In the genomic region with DNA sequence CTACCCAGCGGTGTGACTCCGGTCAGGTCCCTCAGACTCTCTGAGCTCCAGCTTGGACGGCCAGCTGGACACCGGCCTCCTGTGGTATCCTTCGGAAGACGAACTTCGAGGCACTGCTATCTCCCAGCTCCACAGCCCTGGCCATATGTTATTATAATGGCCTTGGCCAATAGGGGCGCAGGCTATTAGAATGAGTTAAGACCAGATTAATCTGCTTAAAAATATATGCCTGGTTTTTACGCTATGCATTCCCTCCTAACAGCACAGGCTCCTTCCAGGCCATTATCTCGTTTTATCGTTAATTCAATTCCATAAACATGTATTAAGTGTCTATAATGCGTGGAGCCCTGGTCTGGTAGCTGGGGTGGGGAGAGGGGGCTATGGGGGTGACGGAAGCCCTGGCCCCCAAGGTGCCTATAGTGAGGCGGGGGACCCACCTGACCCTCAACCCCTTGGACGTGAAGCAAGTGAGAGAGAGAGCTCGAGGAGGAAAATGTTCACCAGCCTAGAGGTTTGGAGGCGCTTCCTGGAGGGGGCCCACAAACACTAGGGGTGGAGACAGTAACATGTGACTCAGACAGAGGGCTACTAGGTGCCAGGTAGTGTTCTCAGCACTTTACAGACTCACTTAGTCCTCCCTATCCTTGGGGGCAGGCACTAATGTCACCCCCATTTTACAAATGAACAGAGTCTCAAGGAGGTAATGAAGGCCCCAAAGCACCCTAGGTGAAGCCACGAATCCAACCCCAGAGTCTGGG, we compare ENCODE assay signal across 2 cellular contexts.
TF ChIP-seq lines count a peak whose summit lies in the region.

No MANE protein-coding gene starts in this region.

TF ChIP-seq in SK-N-SH treated with all-trans-retinoic acid at 6 μM for 48 hours, 23 proteins besides CTCF, POLR2A, EP300 and RAD21:
- no peak for TF ChIP-seq ZNF565 (CRISPR knock-in tag; conservative IDR thresholded peaks at IDR 0.05; ENCODE audit: low read depth)
- TF ChIP-seq TCF4 (CRISPR knock-in tag; IDR thresholded peaks at IDR 0.05; ENCODE audit: borderline replicate concordance): 0 out of 2 replicates have a peak, but pooled peaks have one; percentile 53

TF ChIP-seq in H1, 55 proteins besides CTCF, POLR2A, EP300 and RAD21:
- TF ChIP-seq SIRT6 (IDR thresholded peaks at IDR 0.05; ENCODE audit: low read length) (no peak), YY1 (IDR thresholded peaks at IDR 0.05; ENCODE audit: low read depth, low read length) (no peak), CBX8 (IDR thresholded peaks at IDR 0.05; ENCODE audit: borderline replicate concordance, low read depth, low read length) (no peak), RNF2 (IDR thresholded peaks at IDR 0.05; ENCODE audit: borderline replicate concordance, low read depth, low read length, missing control alignments, poor library complexity, severe bottlenecking) (no peak), GABPA (IDR thresholded peaks at IDR 0.05; ENCODE audit: borderline replicate concordance, insufficient read depth, low read length) (no peak), NANOG (IDR thresholded peaks at IDR 0.05; ENCODE audit: insufficient read depth, low read depth, low read length, poor library complexity, severe bottlenecking) (no peak), SP4 (IDR thresholded peaks at IDR 0.05; ENCODE audit: low read length) (no peak), TBP (IDR thresholded peaks at IDR 0.05; ENCODE audit: low read depth, low read length) (no peak), TEAD4 (IDR thresholded peaks at IDR 0.05; ENCODE audit: low read depth, low read length) (no peak), SRF (IDR thresholded peaks at IDR 0.05; ENCODE audit: low read depth, low read length) (no peak), E2F6 (IDR thresholded peaks at IDR 0.05) (no peak), KDM4A (IDR thresholded peaks at IDR 0.05; ENCODE audit: low read depth, low read length, severe bottlenecking) (no peak)
